Comparison of ENCODE assay signal across 20 cellular contexts in genomic region chr16:4283939-4284338, GRCh38. TPM values are rescaled to one million over a fixed set of nuclear protein-coding genes. Genes with fewer than 3 reads are reported as not detected.
DNase-seq lines count a peak whose midpoint lies in the region; ATAC-seq, FAIRE-seq and TF ChIP-seq lines count a peak whose summit lies in the region.
"Had no signal": no experiment of that assay in that cellular context is flagged by ENCODE, and none has a peak within 500 bp of the region (broad histone marks: within the 10 kb centered on the region; RNA-seq: fewer than 3 reads in every experiment).

No MANE protein-coding gene starts in this region.

- H2BK20ac ChIP-seq in H1 (ENCODE audit: low read length) = no peak overlapping the region

- H3K27me3 ChIP-seq in PC-9 (ENCODE audit: insufficient read depth, low read depth) = no peaks in the 10 kb centered on the region
- no peaks in the 10 kb centered on the region; a peak in 1 of 7 replicates for H3K27me3 ChIP-seq in H1 (replicated peaks in 1 of 4; ENCODE audit: control insufficient read depth in 3 of 4, extremely low read depth in 1 of 4, insufficient read depth in 3 of 4, low read length in 3 of 4)
- H3K27me3 ChIP-seq in neural progenitor cell = no peaks in the 10 kb centered on the region
- H3K27me3 ChIP-seq: pancreas had no signal

- H3K4me2 ChIP-seq in PC-9 (no peak overlapping the region), H1 (ENCODE audit: insufficient read depth in 1 of 2, low read depth in 2 of 2, low read length in 2 of 2) (no peak overlapping the region), neural progenitor cell (no peak overlapping the region)

- no peak overlapping the region for H3K27ac ChIP-seq in PC-9
- no peak overlapping the region for H3K27ac ChIP-seq in H1 (ENCODE audit: low read depth, low read length)
- no peak overlapping the region for H3K27ac ChIP-seq in neural progenitor cell
- H3K27ac ChIP-seq: gastrocnemius medialis, pancreas, suprapubic skin had no signal

- no peak overlapping the region for H4K8ac ChIP-seq in H1 (ENCODE audit: extremely low read depth, insufficient read depth, low read length)

- BruUV-seq in PC-9 (replicated peaks; lab: Mats Ljungman, UMichigan) = no TSS peak

- peak; percentile 63 for DNase-seq in EL
- peak; percentile 67 to 69 for DNase-seq in PC-9
- no peak for DNase-seq in H1 (ENCODE audit: low read depth in 1 of 2, low spot score in 2 of 2)
- no peak for DNase-seq in neural progenitor cell (ENCODE audit: low spot score)
- no peak for DNase-seq in NCI-H1417 (lab: John Stamatoyannopoulos, UW)
- no peak for DNase-seq in activated naive CD4-positive, alpha-beta T cell treated with anti-CD3 and anti-CD28 coated beads, Interleukin-2, amount 10 ng/mL, durations not matched to agents 7 days and 5 days
- DNase-seq: activated naive CD8-positive, alpha-beta T cell treated with anti-CD3 and anti-CD28 coated beads, Interleukin-2, amount 50 U/mL, for 24 hours; Caco-2; cerebellar nuclear complex; gastrocnemius medialis; left ventricle myocardium superior; NCI-H446; pancreas; Right ventricle myocardium superior; stimulated activated CD4-positive, alpha-beta T cell treated with anti-CD3 and anti-CD28 coated beads, Interleukin-2, amount 100 ng/mL, for 24 hours had no signal

- no peaks in the 10 kb centered on the region for H3K9me3 Mint-ChIP-seq in neural progenitor cell
- H3K9me3 Mint-ChIP-seq in activated naive CD4-positive, alpha-beta T cell treated with anti-CD3 and anti-CD28 coated beads, Interleukin-2, amount 10 ng/mL, durations not matched to agents 7 days and 5 days = no peaks in the 10 kb centered on the region
- H3K9me3 Mint-ChIP-seq: activated naive CD8-positive, alpha-beta T cell treated with anti-CD3 and anti-CD28 coated beads, Interleukin-2, amount 50 U/mL, for 24 hours had no signal

- H3K4me1 ChIP-seq in PC-9 (replicated peaks; ENCODE audit: insufficient read depth) (peaks cover 34% of the 10 kb centered on the region), H1 (replicated peaks in 1 of 4; ENCODE audit: control insufficient read depth in 3 of 4, insufficient read depth in 4 of 4, low read length in 3 of 4) (peaks cover 0 to 9% (median 3%) of the 10 kb centered on the region in 4 experiments; a peak in 4 of 7 replicates), neural progenitor cell (no peaks in the 10 kb centered on the region)
- H3K4me1 ChIP-seq: Caco-2 had no signal

- peak overlapping the region; percentile 43 for H3K27ac Mint-ChIP-seq in neural progenitor cell
- H3K27ac Mint-ChIP-seq in activated naive CD4-positive, alpha-beta T cell treated with anti-CD3 and anti-CD28 coated beads, Interleukin-2, amount 10 ng/mL, durations not matched to agents 7 days and 5 days = no peak overlapping the region
- H3K27ac Mint-ChIP-seq: activated naive CD8-positive, alpha-beta T cell treated with anti-CD3 and anti-CD28 coated beads, Interleukin-2, amount 50 U/mL, for 24 hours had no signal

- H2BK5ac ChIP-seq in H1 (ENCODE audit: low read depth, low read length) = no peak overlapping the region

- H3K56ac ChIP-seq in H1 (replicated peaks; ENCODE audit: insufficient read length, low read depth, low read length) = no peak overlapping the region

- no peaks in the 10 kb centered on the region for H3K36me3 Mint-ChIP-seq in neural progenitor cell
- H3K36me3 Mint-ChIP-seq in activated naive CD4-positive, alpha-beta T cell treated with anti-CD3 and anti-CD28 coated beads, Interleukin-2, amount 10 ng/mL, durations not matched to agents 7 days and 5 days = no peaks in the 10 kb centered on the region

- H2AFZ ChIP-seq in PC-9 = no peak overlapping the region
- no peak overlapping the region for H2AFZ ChIP-seq in H1 (ENCODE audit: low read length)
- H2AFZ ChIP-seq in neural progenitor cell (replicated peaks) = no peak overlapping the region

- H3K4me3 Mint-ChIP-seq in neural progenitor cell = no peak overlapping the region
- no peak overlapping the region for H3K4me3 Mint-ChIP-seq in activated naive CD4-positive, alpha-beta T cell treated with anti-CD3 and anti-CD28 coated beads, Interleukin-2, amount 10 ng/mL, durations not matched to agents 7 days and 5 days
- H3K4me3 Mint-ChIP-seq: activated naive CD8-positive, alpha-beta T cell treated with anti-CD3 and anti-CD28 coated beads, Interleukin-2, amount 50 U/mL, for 24 hours; WTC11 had no signal

- H3K79me2 ChIP-seq in PC-9 (ENCODE audit: low read depth) (no peaks in the 10 kb centered on the region), H1 (ENCODE audit: control insufficient read depth in 1 of 2, insufficient read depth in 2 of 2, low read length in 2 of 2) (no peaks in the 10 kb centered on the region), neural progenitor cell (ENCODE audit: low read depth) (no peaks in the 10 kb centered on the region)

- H3K4me3 ChIP-seq in PC-9 (no peak overlapping the region), H1 (ENCODE audit: extremely low read depth in 1 of 4, insufficient read depth in 2 of 4, low read depth in 3 of 4, low read length in 4 of 4) (no peak overlapping the region), neural progenitor cell (no peak overlapping the region)
- H3K4me3 ChIP-seq: gastrocnemius medialis, pancreas, suprapubic skin had no signal

- no peak overlapping the region for H3K14ac ChIP-seq in H1 (ENCODE audit: insufficient read length)

- H3K36me3 ChIP-seq in PC-9 (ENCODE audit: low read depth) (no peaks in the 10 kb centered on the region), H1 (ENCODE audit: control insufficient read depth in 2 of 4, insufficient read depth in 4 of 4, low read length in 3 of 4) (no peaks in the 10 kb centered on the region), neural progenitor cell (no peaks in the 10 kb centered on the region)
- H3K36me3 ChIP-seq: gastrocnemius medialis, pancreas, suprapubic skin had no signal

- no peaks in the 10 kb centered on the region for H3K9me2 ChIP-seq in PC-9 (ENCODE audit: insufficient read depth)

- H4K5ac ChIP-seq in H1 (ENCODE audit: insufficient read length, low read depth, low read length) = no peak overlapping the region

- H3F3A ChIP-seq in PC-9 (ENCODE audit: insufficient read depth, low read depth) = peaks cover 25% of the 10 kb centered on the region; the same call in 1 of the 2 replicates
- peaks cover 3% of the 10 kb centered on the region for H3F3A ChIP-seq in neural progenitor cell (ENCODE audit: low read depth)

- no peak for TF ChIP-seq POLR2A in H1 (IDR thresholded peaks at IDR 0.05; ENCODE audit: control extremely low read depth in 1 of 2, low read depth in 2 of 2, low read length in 2 of 2)

- CTCF ChIA-PET in PC-9 (lab: Charles Lee) = no interaction called here
- CTCF ChIA-PET in H1 (lab: Charles Lee; ENCODE audit: partially characterized antibody) = interaction anchor here (0.8 to 5.0 kb wide), 11 partner anchors 9 to 120 kb away, joined by 3 to 29 read pairs (median 10); no protein-coding TSS in a partner anchor
- CTCF ChIA-PET in activated naive CD4-positive, alpha-beta T cell treated with anti-CD3 and anti-CD28 coated beads, Interleukin-2, amount 10 ng/mL, durations not matched to agents 7 days and 5 days (lab: Charles Lee) = interaction anchor here (0.6 to 1.1 kb wide), 2 partner anchors 18 to 48 kb away, joined by 4 read pairs; no protein-coding TSS in a partner anchor

- ATAC-seq in GM21619 (IDR thresholded peaks at IDR 0.05; ENCODE audit: unreplicated experiment) = no peak
- no peak for ATAC-seq in HG03108 (IDR thresholded peaks at IDR 0.05; ENCODE audit: unreplicated experiment)
- ATAC-seq: activated naive CD8-positive, alpha-beta T cell treated with anti-CD3 and anti-CD28 coated beads, Interleukin-2, amount 50 U/mL, for 24 hours; gastrocnemius medialis; left ventricle myocardium superior; pancreas; WTC11 had no signal

- intact Hi-C loops in PC-9 (cut with micrococcal nuclease; ENCODE audit: unreplicated experiment) = no loop called here

- 86% methylated on average over 2 of the region's 2 CpGs; no CpG with 5 or more reads in 1 of the 2 experiments for WGBS in H1 (ENCODE audit: extremely low coverage in 1 of 2, insufficient coverage in 1 of 2, insufficient read length in 1 of 2, insufficient replicate concordance in 2 of 2, low coverage in 1 of 2, low lambda C conversion rate in 2 of 2, missing lambda C conversion rate in 1 of 2), 2 experiments

- H3K23ac ChIP-seq in H1 (ENCODE audit: insufficient read length) = no peak overlapping the region

- H3K23me2 ChIP-seq in H1 (ENCODE audit: low read depth, low read length) = no peaks in the 10 kb centered on the region

- no peaks in the 10 kb centered on the region for H3K79me1 ChIP-seq in H1 (ENCODE audit: low read depth, low read length)

- H4K20me1 ChIP-seq in PC-9 (ENCODE audit: insufficient read depth) (no peaks in the 10 kb centered on the region), H1 (replicated peaks in 1 of 2; ENCODE audit: control insufficient read depth in 1 of 2, insufficient read depth in 2 of 2, low read length in 2 of 2) (no peaks in the 10 kb centered on the region), neural progenitor cell (ENCODE audit: low read depth) (no peaks in the 10 kb centered on the region)

- H3K4me1 Mint-ChIP-seq in neural progenitor cell = peaks cover 19% of the 10 kb centered on the region
- H3K4me1 Mint-ChIP-seq in activated naive CD4-positive, alpha-beta T cell treated with anti-CD3 and anti-CD28 coated beads, Interleukin-2, amount 10 ng/mL, durations not matched to agents 7 days and 5 days = peaks cover 14% of the 10 kb centered on the region

- peak overlapping the region; percentile 82 for H2AK5ac ChIP-seq in H1 (ENCODE audit: low read depth, low read length)

- no peak overlapping the region for H3K4ac ChIP-seq in H1 (replicated peaks; ENCODE audit: insufficient read length, low read depth, low read length)

- 0 out of 2 replicates have a peak overlapping the region, but pooled peaks have one; percentile 65 for H2BK15ac ChIP-seq in H1 (ENCODE audit: low read length)

- POLR2A ChIA-PET in PC-9 (lab: Charles Lee; ENCODE audit: unreplicated experiment) = interaction anchor here (0.5 to 0.6 kb wide), 2 partner anchors 80 to 108 kb away, joined by 4 read pairs; no protein-coding TSS in a partner anchor
- POLR2A ChIA-PET in H1 (lab: Charles Lee; ENCODE audit: partially characterized antibody) = interaction anchor here (0.7 to 6.0 kb wide), 8 partner anchors 9 to 45 kb away, joined by 3 to 50 read pairs (median 4); partner anchors contain the start of gene TFAP4

- TF ChIP-seq EP300 in H1 (IDR thresholded peaks at IDR 0.05; ENCODE audit: borderline replicate concordance in 1 of 2, low read depth in 2 of 2, low read length in 2 of 2) = no peak

- H3K9ac ChIP-seq in H1 (replicated peaks in 1 of 4; ENCODE audit: extremely low read depth in 1 of 4, low read depth in 3 of 4, low read length in 3 of 4) (no peak overlapping the region), neural progenitor cell (no peak overlapping the region)

- no peak overlapping the region for H3K18ac ChIP-seq in H1 (ENCODE audit: extremely low read depth, low read length)

- no peak for TF ChIP-seq RAD21 in H1 (IDR thresholded peaks at IDR 0.05 in 1 of 2, conservative IDR thresholded peaks at IDR 0.05 in 1 of 2; ENCODE audit: low read depth in 2 of 2, low read length in 2 of 2)

- H2BK120ac ChIP-seq in H1 (replicated peaks; ENCODE audit: low read depth, low read length) = no peak overlapping the region

- TF ChIP-seq CTCF in PC-9 (conservative IDR thresholded peaks at IDR 0.05) (no peak), H1 (IDR thresholded peaks at IDR 0.05; ENCODE audit: control extremely low read depth in 1 of 3, insufficient read depth in 1 of 3, low read depth in 1 of 3, low read length in 3 of 3) (no peak), neural progenitor cell (IDR thresholded peaks at IDR 0.05) (no peak)

- H3K9me3 ChIP-seq in PC-9 (ENCODE audit: insufficient read depth, low read depth) = no peaks in the 10 kb centered on the region
- peaks cover 0 to 7% of the 10 kb centered on the region in 2 experiments; a peak in 2 of 4 replicates for H3K9me3 ChIP-seq in H1 (ENCODE audit: insufficient read depth in 2 of 2, low read depth in 1 of 2, low read length in 1 of 2)
- H3K9me3 ChIP-seq in neural progenitor cell (ENCODE audit: low read depth) = no peaks in the 10 kb centered on the region
- H3K9me3 ChIP-seq: gastrocnemius medialis, pancreas, suprapubic skin had no signal

- no peak overlapping the region for H4K91ac ChIP-seq in H1 (replicated peaks; ENCODE audit: insufficient read length, low read length)

- H2BK12ac ChIP-seq in H1 (ENCODE audit: low read depth, low read length) = no peak overlapping the region

- no peak for FAIRE-seq in H1 (lab: Jason Lieb, UNC)
- FAIRE-seq: pancreas had no signal

- peaks cover 13% of the 10 kb centered on the region for H3K27me3 Mint-ChIP-seq in neural progenitor cell (ENCODE audit: insufficient read depth, low read depth)
- peaks cover 50% of the 10 kb centered on the region for H3K27me3 Mint-ChIP-seq in activated naive CD4-positive, alpha-beta T cell treated with anti-CD3 and anti-CD28 coated beads, Interleukin-2, amount 10 ng/mL, durations not matched to agents 7 days and 5 days

RNA-seq across cellular contexts. Expression of gene TFAP4, which starts 11.1 kb away (rescaled TPM):
- total RNA-seq in PC-9 (2021) (25.0 and 34.8 TPM in 2 replicates), neural progenitor cell (ENCODE audit: low replicate concordance) (19.8 and 24.8 TPM in 2 replicates)
- total RNA-seq in H1 (2021; fragmentation: NEBNext Ultra II Directional; extraction: Animal tissue kit (Norgen Biotek cat#: 25700)) = 41.0 and 41.6 TPM in 2 replicates
- polyA plus RNA-seq in H1 (2011; rRNA removed) = 16.1 and 21.3 TPM in 2 replicates
- 20.1 TPM for polyA plus RNA-seq in H1 (2011; cell fraction: cytosol; rRNA removed)
- polyA plus RNA-seq in H1 (2011; cell fraction: nucleus; rRNA removed) = 40.5 TPM
- polyA plus RNA-seq in H1 (2012, experiment 1 of 2) = 20.6 to 34.7 TPM (median 28.3 TPM) in 4 replicates
- 17.6 TPM for polyA plus RNA-seq in H1 (2012, experiment 2 of 2)
- 18.0 TPM for polyA plus RNA-seq in H1 (2013, experiment 1 of 2)
- polyA plus RNA-seq in H1 (2013, experiment 2 of 2) = 18.0 TPM
- 29.6 and 44.4 TPM in 2 replicates for polyA minus RNA-seq in H1 (2011; rRNA and poly(A)+ RNA removed)
- 36.2 TPM for polyA minus RNA-seq in H1 (2011; cell fraction: cytosol; rRNA and poly(A)+ RNA removed)
- 30.1 TPM for polyA minus RNA-seq in H1 (2011; cell fraction: nucleus; rRNA and poly(A)+ RNA removed)

RNA-seq across cellular contexts. Expression of gene GLIS2, which starts 31.9 kb away (rescaled TPM):
- total RNA-seq in PC-9 (2021) (44.2 and 48.3 TPM in 2 replicates), neural progenitor cell (ENCODE audit: low replicate concordance) (0.15 and 1.3 TPM in 2 replicates)
- 17.4 and 18.6 TPM in 2 replicates for total RNA-seq in H1 (2021; fragmentation: NEBNext Ultra II Directional; extraction: Animal tissue kit (Norgen Biotek cat#: 25700))
- polyA plus RNA-seq in H1 (2011; rRNA removed) = 4.3 and 7.6 TPM in 2 replicates
- 2.7 TPM for polyA plus RNA-seq in H1 (2011; cell fraction: cytosol; rRNA removed)
- polyA plus RNA-seq in H1 (2011; cell fraction: nucleus; rRNA removed) = 8.4 TPM
- 8.3 to 13.8 TPM (median 12.3 TPM) in 4 replicates for polyA plus RNA-seq in H1 (2012, experiment 1 of 2)
- polyA plus RNA-seq in H1 (2012, experiment 2 of 2) = 11.8 TPM
- polyA plus RNA-seq in H1 (2013, experiment 1 of 2) = 9.4 TPM
- 9.5 TPM for polyA plus RNA-seq in H1 (2013, experiment 2 of 2)
- polyA minus RNA-seq in H1 (2011; rRNA and poly(A)+ RNA removed) = 2.0 and 3.2 TPM in 2 replicates
- polyA minus RNA-seq in H1 (2011; cell fraction: cytosol; rRNA and poly(A)+ RNA removed) = 7.0 TPM
- polyA minus RNA-seq in H1 (2011; cell fraction: nucleus; rRNA and poly(A)+ RNA removed) = 5.7 TPM

RNA-seq across cellular contexts. Expression of gene SRL, which starts 42.1 kb away (rescaled TPM):
- total RNA-seq in PC-9 (2021) (not detected in 2 replicates), neural progenitor cell (ENCODE audit: low replicate concordance) (0.06 and 0.22 TPM in 2 replicates)
- 0.08 TPM in 1 of 2 replicates, not detected in the other for total RNA-seq in H1 (2021; fragmentation: NEBNext Ultra II Directional; extraction: Animal tissue kit (Norgen Biotek cat#: 25700))
- polyA plus RNA-seq in H1 (2011; rRNA removed) = 0.05 and 0.09 TPM in 2 replicates
- polyA plus RNA-seq in H1 (2011; cell fraction: cytosol; rRNA removed) = 0.04 TPM
- 0.09 TPM for polyA plus RNA-seq in H1 (2011; cell fraction: nucleus; rRNA removed)
- 0.06 to 0.09 TPM (median 0.08 TPM) in 4 replicates for polyA plus RNA-seq in H1 (2012, experiment 1 of 2)
- polyA plus RNA-seq in H1 (2012, experiment 2 of 2) = not detected
- 0.04 TPM for polyA plus RNA-seq in H1 (2013, experiment 1 of 2)
- polyA plus RNA-seq in H1 (2013, experiment 2 of 2) = 0.07 TPM
- 0.05 TPM in 1 of 2 replicates, not detected in the other for polyA minus RNA-seq in H1 (2011; rRNA and poly(A)+ RNA removed)
- not detected for polyA minus RNA-seq in H1 (2011; cell fraction: cytosol; rRNA and poly(A)+ RNA removed)
- not detected for polyA minus RNA-seq in H1 (2011; cell fraction: nucleus; rRNA and poly(A)+ RNA removed)
- total RNA-seq: Caco-2; T-helper 1 cell treated with Interleukin-12 subunit alpha and Interleukin-12 subunit beta and Interleukin-4 antibody, amounts not matched to agents 30 ng/mL and 1 ng/mL, for 36 hours had no signal

Comparison
In these comparisons a context has a peak if more than half of its experiments do, and no peak if none do; other contexts are left out.
1. DNase-seq: peak in EL (single experiment) and PC-9 (2 of 2); none in H1 (0 of 2), neural progenitor cell (single experiment), NCI-H1417 (0 of 3) and activated naive CD4-positive, alpha-beta T cell treated with anti-CD3 and anti-CD28 coated beads, Interleukin-2, amount 10 ng/mL, durations not matched to agents 7 days and 5 days (single experiment).